Comparison of ENCODE assay signal across 13 cellular contexts in the genomic region with DNA sequence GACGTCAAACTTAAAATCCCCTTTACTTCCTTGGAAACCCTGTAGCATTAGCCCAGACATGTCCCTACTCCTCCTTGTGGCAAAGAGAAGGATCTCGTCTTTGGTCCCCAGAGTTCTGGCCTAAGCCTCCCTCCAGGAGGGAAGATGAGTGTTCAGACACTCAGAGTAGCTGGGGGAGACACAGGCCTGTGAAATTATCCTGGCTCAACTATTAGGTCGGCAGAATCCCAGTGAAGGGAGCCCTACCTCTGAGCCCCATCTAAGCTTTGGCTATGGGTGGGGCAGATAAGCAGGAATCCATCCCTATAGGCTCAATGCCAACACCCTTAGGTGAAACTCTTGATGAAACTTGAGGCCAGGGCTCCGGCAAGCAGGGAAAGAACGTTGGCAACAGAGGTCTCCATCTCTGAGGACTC. TPM values are rescaled to one million over a fixed set of nuclear protein-coding genes. Genes with fewer than 3 reads are reported as not detected.
DNase-seq lines count a peak whose midpoint lies in the region; ATAC-seq and TF ChIP-seq lines count a peak whose summit lies in the region.
"Had no signal": no experiment of that assay in that cellular context is flagged by ENCODE, and none has a peak within 500 bp of the region (broad histone marks: within the 10 kb centered on the region; RNA-seq: fewer than 3 reads in every experiment).

No MANE protein-coding gene starts in this region.

- peaks cover 4% of the 10 kb centered on the region for H3K36me3 Mint-ChIP-seq in activated naive CD4-positive, alpha-beta T cell treated with anti-CD3 and anti-CD28 coated beads, Interleukin-2, amount 10 ng/mL, durations not matched to agents 7 days and 5 days

- H3K4me3 Mint-ChIP-seq in activated naive CD4-positive, alpha-beta T cell treated with anti-CD3 and anti-CD28 coated beads, Interleukin-2, amount 10 ng/mL, durations not matched to agents 7 days and 5 days, result no peak overlapping the region

- H3K36me3 ChIP-seq in effector memory CD4-positive, alpha-beta T cell (ENCODE audit: control insufficient read depth, insufficient read depth, low read length), result peaks cover 15% of the 10 kb centered on the region

- no peaks in the 10 kb centered on the region for H3K9me3 ChIP-seq in effector memory CD4-positive, alpha-beta T cell (ENCODE audit: control insufficient read depth, low read length)

- TF ChIP-seq CTCF in fibroblast of villous mesenchyme (IDR thresholded peaks at IDR 0.05; ENCODE audit: insufficient read depth, low read depth, low read length), result peak; percentile 49

- no peak for DNase-seq in activated naive CD4-positive, alpha-beta T cell treated with anti-CD3 and anti-CD28 coated beads, Interleukin-2, amount 10 ng/mL, durations not matched to agents 7 days and 5 days
- no peak for DNase-seq in activated naive CD4-positive, alpha-beta T cell treated with anti-CD3 and anti-CD28 coated beads, Interleukin-2, amount 50 U/mL, for 16 hours
- DNase-seq in T1000 (lab: John Stamatoyannopoulos, UW) (peak; percentile 33), fibroblast of villous mesenchyme (ENCODE audit: low read depth) (peak; percentile 38), NAMALWA (ENCODE audit: low spot score) (no peak), activated gamma-delta T cell (lab: John Stamatoyannopoulos, UW) (no peak)
- DNase-seq in effector memory CD4-positive, alpha-beta T cell, result no peak
- DNase-seq: CD4-positive, alpha-beta T cell; NK-92 treated with Interleukin-12 subunit alpha and Interleukin-12 subunit beta, amount 100 ng/mL, for 24 hours had no signal

- CTCF ChIA-PET in activated naive CD4-positive, alpha-beta T cell treated with anti-CD3 and anti-CD28 coated beads, Interleukin-2, amount 10 ng/mL, durations not matched to agents 7 days and 5 days (lab: Charles Lee), result interaction anchor here (1.5 to 2.0 kb wide), 4 partner anchors 9 to 259 kb away, joined by 3 to 5 read pairs (median 5); no protein-coding TSS in a partner anchor

- H3K4me1 Mint-ChIP-seq in activated naive CD4-positive, alpha-beta T cell treated with anti-CD3 and anti-CD28 coated beads, Interleukin-2, amount 10 ng/mL, durations not matched to agents 7 days and 5 days, result peaks cover 42% of the 10 kb centered on the region

- H3K27ac ChIP-seq in effector memory CD4-positive, alpha-beta T cell (ENCODE audit: insufficient read depth, low read length, poor library complexity, severe bottlenecking), result no peak overlapping the region
- H3K27ac ChIP-seq: VCaP had no signal

- peaks cover 8% of the 10 kb centered on the region for H3K4me1 ChIP-seq in effector memory CD4-positive, alpha-beta T cell (ENCODE audit: control insufficient read depth, insufficient read depth, low read length, poor library complexity, severe bottlenecking)

- peak overlapping the region; percentile 75 for H3K27ac Mint-ChIP-seq in activated naive CD4-positive, alpha-beta T cell treated with anti-CD3 and anti-CD28 coated beads, Interleukin-2, amount 10 ng/mL, durations not matched to agents 7 days and 5 days

- H3K9me3 Mint-ChIP-seq in activated naive CD4-positive, alpha-beta T cell treated with anti-CD3 and anti-CD28 coated beads, Interleukin-2, amount 10 ng/mL, durations not matched to agents 7 days and 5 days, result no peaks in the 10 kb centered on the region
- H3K9me3 Mint-ChIP-seq: CD4-positive, alpha-beta T cell had no signal

- no peaks in the 10 kb centered on the region for H3K27me3 ChIP-seq in effector memory CD4-positive, alpha-beta T cell (replicated peaks; ENCODE audit: control insufficient read depth, insufficient read depth, low read length, poor library complexity, severe bottlenecking)

- H3K27me3 Mint-ChIP-seq in activated naive CD4-positive, alpha-beta T cell treated with anti-CD3 and anti-CD28 coated beads, Interleukin-2, amount 10 ng/mL, durations not matched to agents 7 days and 5 days, result no peaks in the 10 kb centered on the region
- H3K27me3 Mint-ChIP-seq: CD4-positive, alpha-beta T cell had no signal

- no peak overlapping the region for H3K4me3 ChIP-seq in fibroblast of villous mesenchyme (ENCODE audit: low read depth, low read length)
- no peak overlapping the region for H3K4me3 ChIP-seq in effector memory CD4-positive, alpha-beta T cell (ENCODE audit: insufficient read depth, low read depth, low read length, poor library complexity, severe bottlenecking)

- no peak for ATAC-seq in GM18907 (IDR thresholded peaks at IDR 0.05; ENCODE audit: unreplicated experiment)

RNA-seq across cellular contexts. Expression of a gene that starts 1.7 kb away (rescaled TPM):
- total RNA-seq in fibroblast of villous mesenchyme, result 0.32 and 0.43 TPM in 2 replicates
- total RNA-seq: glomerular endothelial cell had no signal

RNA-seq across cellular contexts. Expression of a gene that starts 28.8 kb away (rescaled TPM):
- total RNA-seq in fibroblast of villous mesenchyme, result 9.5 and 11.9 TPM in 2 replicates

RNA-seq across cellular contexts. Expression of a gene that starts 34.8 kb away (rescaled TPM):
- 10.3 and 16.4 TPM in 2 replicates for total RNA-seq in fibroblast of villous mesenchyme

RNA-seq across cellular contexts. Expression of a gene that starts 39.0 kb away (rescaled TPM):
- 7.3 and 8.7 TPM in 2 replicates for total RNA-seq in fibroblast of villous mesenchyme

RNA-seq across cellular contexts. Expression of a gene that starts 52.5 kb away (rescaled TPM):
- not detected in 2 replicates for total RNA-seq in fibroblast of villous mesenchyme
- total RNA-seq: CD4-positive, alpha-beta T cell; glomerular endothelial cell; ureter had no signal

Comparison
In these comparisons a context has a peak if more than half of its experiments do, and no peak if none do; other contexts are left out.
1. DNase-seq: peak in T1000 (single experiment) and fibroblast of villous mesenchyme (single experiment); none in activated naive CD4-positive, alpha-beta T cell treated with anti-CD3 and anti-CD28 coated beads, Interleukin-2, amount 10 ng/mL, durations not matched to agents 7 days and 5 days (single experiment), activated naive CD4-positive, alpha-beta T cell treated with anti-CD3 and anti-CD28 coated beads, Interleukin-2, amount 50 U/mL, for 16 hours (single experiment), NAMALWA (single experiment), effector memory CD4-positive, alpha-beta T cell (0 of 3) and activated gamma-delta T cell (single experiment).